Comparison of ENCODE assay signal across 2 cellular contexts in genomic region chr6:139882234-139882633, GRCh38.
TF ChIP-seq lines count a peak whose summit lies in the region.

No MANE protein-coding gene starts in this region.

TF ChIP-seq in SK-N-SH treated with all-trans-retinoic acid at 6 μM for 48 hours, 23 proteins besides CTCF, POLR2A, EP300 and RAD21 (continued from another document):
- TF ChIP-seq TSHZ2 (CRISPR knock-in tag; IDR thresholded peaks at IDR 0.05) (no peak), ZC3H10 (CRISPR knock-in tag; IDR thresholded peaks at IDR 0.05) (no peak), PATZ1 (CRISPR knock-in tag; IDR thresholded peaks at IDR 0.05; ENCODE audit: borderline replicate concordance) (no peak), CSRNP3 (CRISPR knock-in tag; IDR thresholded peaks at IDR 0.05) (no peak), PPARA (CRISPR knock-in tag; IDR thresholded peaks at IDR 0.05; ENCODE audit: borderline replicate concordance) (no peak), TOX (CRISPR knock-in tag; IDR thresholded peaks at IDR 0.05; ENCODE audit: borderline replicate concordance) (no peak), ZNF8 (CRISPR knock-in tag; IDR thresholded peaks at IDR 0.05) (no peak), SNAI2 (CRISPR knock-in tag; IDR thresholded peaks at IDR 0.05) (no peak), OSR1 (CRISPR knock-in tag; IDR thresholded peaks at IDR 0.05) (no peak), ZNF70 (CRISPR knock-in tag; IDR thresholded peaks at IDR 0.05) (no peak), GLIS3 (CRISPR knock-in tag; IDR thresholded peaks at IDR 0.05) (no peak)

TF ChIP-seq in HepG2, 621 proteins besides CTCF, POLR2A, EP300 and RAD21 (continued from another document):
- TF ChIP-seq ARID5B (CRISPR knock-in tag; IDR thresholded peaks at IDR 0.05) (no peak), HNRNPK (IDR thresholded peaks at IDR 0.05; ENCODE audit: low read depth, low read length, poor library complexity, severe bottlenecking) (no peak), ZNF235 (CRISPR knock-in tag; IDR thresholded peaks at IDR 0.05; ENCODE audit: borderline replicate concordance) (no peak), RERE (CRISPR knock-in tag; IDR thresholded peaks at IDR 0.05; ENCODE audit: low read depth) (no peak), FOXM1 (CRISPR knock-in tag; IDR thresholded peaks at IDR 0.05) (no peak), ZNF713 (CRISPR knock-in tag; IDR thresholded peaks at IDR 0.05) (no peak), PRMT3 (CRISPR knock-in tag; IDR thresholded peaks at IDR 0.05; ENCODE audit: borderline replicate concordance, low read depth) (no peak), ETV5 (CRISPR knock-in tag; IDR thresholded peaks at IDR 0.05; ENCODE audit: borderline replicate concordance) (no peak)
